8 cellular contexts compared by ENCODE assay signal in genomic region chr6:56954389-56955170, GRCh38. TPM values are rescaled to one million over a fixed set of nuclear protein-coding genes. Genes with fewer than 3 reads are reported as not detected.
A peak's percentile ranks its signal among the peaks of the same experiment; 100 is the strongest.
DNase-seq lines count a peak whose midpoint lies in the region; ATAC-seq, FAIRE-seq and TF ChIP-seq lines count a peak whose summit lies in the region.

A gene with protein sequence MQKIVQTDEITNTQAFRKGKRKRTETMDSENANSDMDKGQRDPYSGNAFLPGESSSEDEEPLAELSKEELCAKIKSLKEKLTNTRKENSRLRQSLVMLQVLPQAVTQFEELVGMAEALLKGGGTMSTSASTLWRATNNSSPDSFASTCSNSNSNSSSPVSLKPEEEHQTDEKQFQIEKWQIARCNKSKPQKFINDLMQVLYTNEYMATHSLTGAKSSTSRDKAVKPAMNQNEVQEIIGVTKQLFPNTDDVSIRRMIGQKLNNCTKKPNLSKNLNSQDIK (plus strand): TSS chr6:56955107. CDS start chr6:56981811, 26,704 bp downstream.

- H3K9me3 ChIP-seq in A549 = no peaks in the 10 kb centered on the region
- H3K9me3 ChIP-seq in mononuclear cell (ENCODE audit: low read depth, low read length) = no peaks in the 10 kb centered on the region

- H3K4me1 ChIP-seq in A549 = peaks cover 38% of the 10 kb centered on the region
- H3K4me1 ChIP-seq in mononuclear cell (ENCODE audit: insufficient read depth, low read length) = peaks cover 21% of the 10 kb centered on the region

- peaks cover 46% of the 10 kb centered on the region for H3K27me3 ChIP-seq in mononuclear cell (ENCODE audit: insufficient read depth, low read length)

- peak within 1 kb of the TSS; percentile 95 to 97 for H3K27ac ChIP-seq in A549

- H3K27me3 Mint-ChIP-seq in HFFc6 (ENCODE audit: insufficient read depth) = no peaks in the 10 kb centered on the region; the same call in 1 of the 2 replicates

- FAIRE-seq in A549 (lab: Jason Lieb, UNC) = no peak

- CTCF ChIA-PET in A549 (lab: Yijun Ruan, JAX) = interaction anchor here (0.6 to 6.2 kb wide), 39 partner anchors 10 to 373 kb away, joined by 3 to 45 read pairs (median 4); partner anchors contain the start of genes BAG2 and PRIM2

- peak within 1 kb of the TSS; percentile 89 for H3K4me3 ChIP-seq in A549
- peak within 1 kb of the TSS; percentile 64 for H3K4me3 ChIP-seq in GM12865 (ENCODE audit: low read depth, low read length)
- peak within 1 kb of the TSS; percentile 57 for H3K4me3 ChIP-seq in epithelial cell of esophagus (ENCODE audit: low read length)
- H3K4me3 ChIP-seq in mononuclear cell (ENCODE audit: low read length) = peak within 1 kb of the TSS; percentile 27

- TF ChIP-seq EP300 in A549 (IDR thresholded peaks at IDR 0.05) = no peak

- no peak for TF ChIP-seq RAD21 in A549 (conservative IDR thresholded peaks at IDR 0.05 in 1 of 2, IDR thresholded peaks at IDR 0.05 in 1 of 2)

- ATAC-seq in A549 = peak; percentile 75 to 80

- H3K27ac Mint-ChIP-seq in HFFc6 = peak within 1 kb of the TSS; percentile 97

- H3K4me1 Mint-ChIP-seq in HFFc6 (ENCODE audit: low read depth) = peaks cover 80% of the 10 kb centered on the region

- POLR2A ChIA-PET in A549 (lab: Yijun Ruan, JAX) = interaction anchor here (0.9 to 1.6 kb wide), 4 partner anchors 16 to 359 kb away, joined by 4 to 8 read pairs (median 6); partner anchors contain the start of gene BAG2

- peak within 1 kb of the TSS; percentile 99 for H3K4me3 Mint-ChIP-seq in HFFc6

- peaks cover 17% of the 10 kb centered on the region for H3K36me3 Mint-ChIP-seq in HFFc6 (ENCODE audit: low read depth)

- DNase-seq in A549 (ENCODE audit: low read depth in 1 of 2, low spot score in 1 of 2) = peak; percentile 27 to 72
- peak; percentile 74 for DNase-seq in GM12865 (ENCODE audit: low read depth)
- peak; percentile 81 for DNase-seq in HFFc6
- DNase-seq in MV-4-11 (lab: John Stamatoyannopoulos, UW) = peak; percentile 30
- DNase-seq in activated CD4-positive, alpha-beta T cell treated with anti-CD3 and anti-CD28 coated beads for 48 hours = peak; percentile 53
- DNase-seq in epithelial cell of esophagus (ENCODE audit: low read depth) = peak; percentile 72
- DNase-seq in stromal cell of bone marrow (ENCODE audit: low read depth) = peak; percentile 73

- TF ChIP-seq POLR2A in A549 (IDR thresholded peaks at IDR 0.05; ENCODE audit: low read length) = peak; percentile 55

- TF ChIP-seq CTCF in A549 (IDR thresholded peaks at IDR 0.05) (no peak), GM12865 (IDR thresholded peaks at IDR 0.05; ENCODE audit: insufficient read depth, low read depth, low read length, missing control alignments) (no peak), HFFc6 (IDR thresholded peaks at IDR 0.05) (no peak), epithelial cell of esophagus (IDR thresholded peaks at IDR 0.05; ENCODE audit: insufficient read depth, low read depth, low read length, missing control alignments) (no peak)

- peak within 1 kb of the TSS; percentile 97 for H3K4me2 ChIP-seq in A549

- no peaks in the 10 kb centered on the region for H3K9me3 Mint-ChIP-seq in HFFc6

- WGBS in A549 (ENCODE audit: missing lambda C conversion rate) = 2% methylated on average over 38 of the region's 111 CpGs

TF ChIP-seq in A549, 52 proteins besides CTCF, POLR2A, EP300 and RAD21:
- TF ChIP-seq BCL3 (IDR thresholded peaks at IDR 0.05) = peak; percentile 49; the same call in 1 of the 3 replicates
- 0 out of 2 replicates have a peak, but pooled peaks have one; percentile 7 for TF ChIP-seq E2F6 (IDR thresholded peaks at IDR 0.05; ENCODE audit: borderline replicate concordance, low read depth)
- TF ChIP-seq MAFK (IDR thresholded peaks at IDR 0.05; ENCODE audit: partially characterized antibody) = peak; percentile 79
- no peak for TF ChIP-seq FOSL2 (IDR thresholded peaks at IDR 0.05)
- TF ChIP-seq FOSL2 (CRISPR knock-in tag; IDR thresholded peaks at IDR 0.05) = peak; percentile 8; the same call in 1 of the 2 replicates
- TF ChIP-seq JUN (IDR thresholded peaks at IDR 0.05) = peak in 1 of 2 experiments; percentile 25; a peak in 2 of 5 replicates
- TF ChIP-seq ZSCAN20 (CRISPR knock-in tag; IDR thresholded peaks at IDR 0.05) = no peak
- peak; percentile 52; the same call in 1 of the 2 replicates for TF ChIP-seq NFE2L2 (conservative IDR thresholded peaks at IDR 0.05; ENCODE audit: low read length)
- peak; percentile 39; the same call in 1 of the 2 replicates for TF ChIP-seq PHF8 (IDR thresholded peaks at IDR 0.05; ENCODE audit: borderline replicate concordance, low read depth)
- TF ChIP-seq MYC (IDR thresholded peaks at IDR 0.05; ENCODE audit: borderline replicate concordance, low read length) = no peak

RNA-seq across cellular contexts. Expression of the gene that starts here (rescaled TPM):
- polyA plus RNA-seq in A549 (2011; rRNA removed) = 2.8 and 2.9 TPM in 2 replicates
- 0.49 and 0.51 TPM in 2 replicates for polyA plus RNA-seq in A549 (2012; cell fraction: cytosol; rRNA removed)
- 0.14 and 0.20 TPM in 2 replicates for polyA plus RNA-seq in A549 (2012; cell fraction: nucleus; rRNA removed)
- 1.7 to 2.4 TPM (median 2.1 TPM) in 3 replicates for polyA plus RNA-seq in A549 (2017; fragmentation: RNase III; extraction: RNeasy Plus Mini Kit Qiagen cat#74134 plus additional on column Dnase treatment)
- polyA minus RNA-seq in A549 (2011; rRNA and poly(A)+ RNA removed) = 0.68 and 1.4 TPM in 2 replicates
- total RNA-seq in HFFc6 (2021; fragmentation: NEBNext Ultra II Directional; extraction: Animal tissue kit (Norgen Biotek cat#: 25700)) = 10 to 100 TPM in 3 of 6 experiments, 1 to 10 TPM in 3; 9.4 to 11.0 (median 10.0) TPM
- total RNA-seq in mononuclear cell = 1.0 TPM

Comparison
In these comparisons a context has a peak if more than half of its experiments do, and no peak if none do; other contexts are left out.
1. Peak in every context shown above with its lines: DNase-seq, ATAC-seq, H3K4me3 ChIP-seq and H3K27ac ChIP-seq.
2. DNase-seq: peak in every context shown above with its lines; median percentile 81 in HFFc6; 74 in GM12865; 73 in stromal cell of bone marrow; 72 in epithelial cell of esophagus; 53 in activated CD4-positive, alpha-beta T cell treated with anti-CD3 and anti-CD28 coated beads for 48 hours; 50 in A549; 30 in MV-4-11.
3. H3K4me3 ChIP-seq: peak in every context shown above with its lines; median percentile 89 in A549; 64 in GM12865; 57 in epithelial cell of esophagus; 27 in mononuclear cell.